In genomic region chr19:33948651-33949335, GRCh38 we compare ENCODE assay signal across 15 cellular contexts.
DNase-seq lines count a peak whose midpoint lies in the region; ATAC-seq and TF ChIP-seq lines count a peak whose summit lies in the region.
"Had no signal": no experiment of that assay in that cellular context is flagged by ENCODE, and none has a peak within 500 bp of the region (broad histone marks: within the 10 kb centered on the region; RNA-seq: fewer than 3 reads in every experiment).

No MANE protein-coding gene starts in this region.

- H3K27me3 Mint-ChIP-seq in type B pancreatic cell = peaks cover 9% of the 10 kb centered on the region

- no TSS peak for BruUV-seq in Panc1 (replicated peaks; lab: Mats Ljungman, UMichigan)

- H3K36me3 Mint-ChIP-seq in type B pancreatic cell = no peaks in the 10 kb centered on the region
- H3K36me3 Mint-ChIP-seq: CD4-positive, alpha-beta memory T cell had no signal

- POLR2A ChIA-PET in Panc1 (lab: Charles Lee) = no interaction called here

- H3K27ac ChIP-seq in Panc1 (ENCODE audit: low read length) = no peak overlapping the region
- H3K27ac ChIP-seq: A549, C4-2B had no signal

- CTCF ChIA-PET in Panc1 (lab: Charles Lee) = interaction anchor here (0.7 kb wide), 1 partner anchor 114 kb away, joined by 7 read pairs; no protein-coding TSS in a partner anchor

- no peaks in the 10 kb centered on the region for H3K4me1 ChIP-seq in Panc1 (ENCODE audit: control insufficient read depth, insufficient read depth, low read length)
- H3K4me1 ChIP-seq: A549, BE2C had no signal

- no peak overlapping the region for H3K27ac Mint-ChIP-seq in type B pancreatic cell

- intact Hi-C loops in Panc1 (cut with micrococcal nuclease; ENCODE audit: unreplicated experiment) = no loop called here

- TF ChIP-seq CTCF in Panc1 (IDR thresholded peaks at IDR 0.05) (no peak), type B pancreatic cell (conservative IDR thresholded peaks at IDR 0.05) (no peak)

- peaks cover 16% of the 10 kb centered on the region for H3K4me1 Mint-ChIP-seq in type B pancreatic cell (ENCODE audit: unreplicated experiment)
- H3K4me1 Mint-ChIP-seq: CD4-positive, alpha-beta memory T cell had no signal

- in situ Hi-C loops in Panc1 (cut with HindIII; ENCODE audit: low pct_unique_long_range_greater_than_20kb, low sequenced_read_pairs) = no loop called here

- no peaks in the 10 kb centered on the region; the same call in 1 of the 2 replicates for H3K27me3 ChIP-seq in Panc1 (ENCODE audit: control insufficient read depth, insufficient read depth, low read length)
- H3K27me3 ChIP-seq: BE2C had no signal

- H3K4me3 ChIP-seq in Panc1 (ENCODE audit: low read depth in 2 of 2, low read length in 2 of 2) = no peak overlapping the region
- H3K4me3 ChIP-seq: A549, GM12878, HAP-1 had no signal

- no peaks in the 10 kb centered on the region for H3K9me3 ChIP-seq in Panc1 (ENCODE audit: control insufficient read depth, insufficient read depth, low read depth, low read length)
- H3K9me3 ChIP-seq: BE2C, HAP-1 had no signal

- no peaks in the 10 kb centered on the region for H3K36me3 ChIP-seq in Panc1 (ENCODE audit: control insufficient read depth, insufficient read depth, low read length)
- H3K36me3 ChIP-seq: BE2C, HAP-1 had no signal

- DNase-seq in Panc1 (ENCODE audit: low read depth, low spot score) (no peak), ecto neural progenitor cell (ENCODE audit: low spot score) (peak; percentile 36), left lobe of liver (ENCODE audit: low spot score) (peak; percentile 19), type B pancreatic cell (ENCODE audit: extremely low spot score, unreplicated experiment) (peak; percentile 47), MV-4-11 (lab: John Stamatoyannopoulos, UW) (no peak)
- DNase-seq in stimulated activated CD4-positive, alpha-beta T cell treated with anti-CD3 and anti-CD28 coated beads, Interleukin-1b, Interleukin-23, amount 100 ng/mL, for 48 hours = no peak
- DNase-seq: BE2C; CD4-positive, alpha-beta memory T cell; DMS79 had no signal

- no peak overlapping the region for H3K4me3 Mint-ChIP-seq in type B pancreatic cell
- H3K4me3 Mint-ChIP-seq: CD4-positive, alpha-beta memory T cell had no signal

- no peaks in the 10 kb centered on the region for H3K9me3 Mint-ChIP-seq in type B pancreatic cell
- H3K9me3 Mint-ChIP-seq: CD4-positive, alpha-beta memory T cell had no signal

- ATAC-seq in Panc1 = peak; percentile 27; the same call in 1 of the 2 replicates
- ATAC-seq in left lobe of liver = no peak
- ATAC-seq in HG02623 (IDR thresholded peaks at IDR 0.05; ENCODE audit: unreplicated experiment) = no peak
- ATAC-seq: A549, GM12878, HepG2 had no signal

Comparison
In these comparisons a context has a peak if more than half of its experiments do, and no peak if none do; other contexts are left out.
1. DNase-seq: peak in ecto neural progenitor cell (single experiment), left lobe of liver (single experiment) and type B pancreatic cell (single experiment); none in Panc1 (single experiment), stimulated activated CD4-positive, alpha-beta T cell treated with anti-CD3 and anti-CD28 coated beads, Interleukin-1b, Interleukin-23, amount 100 ng/mL, for 48 hours (single experiment) and MV-4-11 (single experiment).